7 cellular contexts compared by ENCODE assay signal in the genomic region with DNA sequence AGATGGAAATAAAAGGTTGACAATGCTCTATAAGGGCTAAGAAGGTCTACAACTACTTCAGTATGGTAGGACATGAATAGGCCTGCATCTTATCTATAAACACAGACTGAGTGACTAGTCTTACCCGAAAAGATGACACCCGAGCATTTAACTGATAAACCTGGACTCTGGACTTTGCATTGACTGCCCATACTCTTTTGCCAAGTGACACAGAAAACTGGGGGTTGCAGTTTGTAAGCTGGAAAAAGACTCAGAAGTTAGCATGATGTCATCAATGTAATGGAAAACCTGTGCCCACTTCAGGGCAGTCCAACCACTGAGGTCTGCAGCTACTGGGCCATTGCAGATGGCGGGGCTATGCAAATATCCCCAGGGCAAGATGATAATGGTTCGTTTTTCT.
"Had no signal": no experiment of that assay in that cellular context is flagged by ENCODE, and none has a peak within 500 bp of the region (broad histone marks: within the 10 kb centered on the region; RNA-seq: fewer than 3 reads in every experiment).

No MANE protein-coding gene starts in this region.

- H3K4me1 ChIP-seq: HAP-1 had no signal

- H3K27ac ChIP-seq: GM23248 had no signal

- H3K9ac ChIP-seq: GM23248 had no signal

- H3K36me3 ChIP-seq: HAP-1 had no signal

- DNase-seq: GM23248, GOT3, H7, HFFc6, KBM-7 had no signal

- H3K9me3 ChIP-seq: HAP-1 had no signal

- ATAC-seq: HCT116 had no signal

- H3K4me3 ChIP-seq: GM23248, HAP-1 had no signal
